In the genomic region with DNA sequence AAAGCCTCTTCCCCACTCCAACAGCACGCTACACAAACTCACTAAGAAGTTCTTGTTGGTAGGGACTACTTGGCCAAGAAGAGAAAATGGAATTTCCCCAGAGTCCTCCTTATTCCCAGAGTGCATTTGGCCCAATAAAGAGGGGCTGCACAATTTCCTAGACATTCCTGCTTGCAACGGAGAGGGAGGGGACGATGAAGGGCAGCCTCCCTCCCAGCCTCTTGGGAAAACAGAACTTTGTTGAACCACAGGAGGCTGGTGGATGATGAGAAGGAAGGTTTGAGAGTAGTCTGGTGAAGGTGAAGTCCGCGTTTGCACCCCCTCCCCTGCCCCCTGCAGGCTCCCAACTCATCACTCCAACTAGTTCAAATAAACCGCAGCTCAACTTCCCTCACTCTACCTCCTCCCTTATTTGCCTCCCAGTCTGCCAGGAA, we compare ENCODE assay signal across 1 cellular context.
TF ChIP-seq lines count a peak whose summit lies in the region.

No MANE protein-coding gene starts in this region.

TF ChIP-seq in H1, 55 proteins besides CTCF, POLR2A, EP300 and RAD21:
- TF ChIP-seq RNF2 (IDR thresholded peaks at IDR 0.05; ENCODE audit: borderline replicate concordance, low read depth, low read length, missing control alignments, poor library complexity, severe bottlenecking) (peak; percentile 37), RXRA (IDR thresholded peaks at IDR 0.05; ENCODE audit: insufficient read depth, low read depth, low read length) (no peak)
TF ChIP-seq in H1: peak in this region for 1.
